In the genomic region with DNA sequence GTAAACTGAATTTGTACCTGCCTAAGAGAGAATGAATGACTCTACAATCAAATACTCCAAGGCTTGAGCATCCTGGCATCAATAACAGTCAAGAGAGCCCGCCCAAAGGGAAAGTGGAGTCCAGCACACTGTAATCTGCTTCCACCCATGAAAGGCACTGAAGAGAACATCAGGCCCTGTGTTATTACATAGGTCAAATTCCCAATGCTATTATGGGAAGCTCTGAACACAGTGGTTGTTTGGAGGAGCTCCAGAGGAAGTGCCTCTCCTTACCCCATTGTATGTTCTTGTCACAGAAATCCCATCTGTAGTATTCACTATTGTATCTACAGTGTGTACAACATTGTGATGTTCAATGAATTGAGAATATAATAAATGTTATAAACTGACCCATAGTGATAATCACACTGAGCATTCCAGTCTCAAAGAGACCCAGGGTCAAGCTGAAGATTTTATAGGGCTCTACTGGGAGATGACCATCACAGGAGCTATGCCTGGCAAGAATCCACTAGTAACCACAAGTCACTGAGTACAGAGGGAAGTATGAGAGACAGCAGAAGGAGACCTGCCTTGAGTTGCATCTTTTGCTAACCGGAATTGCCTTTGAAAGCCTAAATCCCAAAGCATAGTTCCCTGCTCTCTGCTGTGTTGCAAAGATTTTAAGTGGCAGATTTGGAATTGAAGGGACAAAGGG, we compare ENCODE assay signal across 19 cellular contexts.
A peak's percentile ranks its signal among the peaks of the same experiment; 100 is the strongest.
DNase-seq lines count a peak whose midpoint lies in the region; ATAC-seq and TF ChIP-seq lines count a peak whose summit lies in the region.
"Had no signal": no experiment of that assay in that cellular context is flagged by ENCODE, and none has a peak within 500 bp of the region (broad histone marks: within the 10 kb centered on the region; RNA-seq: fewer than 3 reads in every experiment).

No MANE protein-coding gene starts in this region.

- no peaks in the 10 kb centered on the region for H3K9me3 Mint-ChIP-seq in activated naive CD4-positive, alpha-beta T cell treated with anti-CD3 and anti-CD28 coated beads, Interleukin-2, amount 50 U/mL, for 72 hours
- H3K9me3 Mint-ChIP-seq: H9 had no signal

- TF ChIP-seq EP300 in esophagus muscularis mucosa (IDR thresholded peaks at IDR 0.05) = no peak

- DNase-seq in ACHN (peak; percentile 68), HCEC 1CT (peak; percentile 92), amniotic epithelial cell (ENCODE audit: low read depth) (peak; percentile 87), iris pigment epithelial cell (ENCODE audit: low read depth) (peak; percentile 94), trophoblast cell (no peak), esophagus muscularis mucosa (ENCODE audit: extremely low spot score) (no peak), NCI-H2107 (lab: John Stamatoyannopoulos, UW) (no peak)
- DNase-seq in activated naive CD4-positive, alpha-beta T cell treated with anti-CD3 and anti-CD28 coated beads, Interleukin-2, amount 50 U/mL, for 72 hours (ENCODE audit: low spot score in 2 of 2) = no peak
- DNase-seq: effector CD8-positive, alpha-beta T cell; H9; lower lobe of right lung; NCI-H1436; NCI-H526 treated with DMSO at 0.1 percent for 48 hours; SJCRH30; stimulated activated CD8-positive, alpha-beta memory T cell treated with anti-CD3 and anti-CD28 coated beads, Interleukin-4, amount 100 ng/mL, for 48 hours; WERI-Rb-1 had no signal

- TF ChIP-seq POLR2A in esophagus muscularis mucosa (IDR thresholded peaks at IDR 0.05; ENCODE audit: low read depth) = no peak

- no peak overlapping the region for H2BK12ac ChIP-seq in trophoblast cell (ENCODE audit: low read length)

- no CpG with 5 or more reads among the region's 2 CpGs for WGBS in trophoblast cell (ENCODE audit: extremely low coverage, insufficient coverage, insufficient read length)
- WGBS in esophagus muscularis mucosa = 85% methylated on average over 2 of the region's 2 CpGs

- H3K9me3 ChIP-seq in trophoblast cell (ENCODE audit: insufficient read depth, low read depth, low read length) = no peaks in the 10 kb centered on the region
- no peaks in the 10 kb centered on the region for H3K9me3 ChIP-seq in esophagus muscularis mucosa
- H3K9me3 ChIP-seq: BLaER1, lower lobe of right lung, SJCRH30, vagina had no signal

- no peak overlapping the region for H4K91ac ChIP-seq in trophoblast cell (ENCODE audit: low read depth, low read length)

- H3K4me1 ChIP-seq in trophoblast cell (ENCODE audit: control insufficient read depth in 1 of 2, insufficient read depth in 2 of 2, low read length in 2 of 2) = no peaks in the 10 kb centered on the region
- H3K4me1 ChIP-seq in esophagus muscularis mucosa = peaks cover 0 to 4% (median 0%) of the 10 kb centered on the region in 4 donors
- H3K4me1 ChIP-seq: BLaER1, lower lobe of right lung, SJCRH30 had no signal

- no peak overlapping the region for H3K14ac ChIP-seq in trophoblast cell (ENCODE audit: low read length)

- intact Hi-C loops in esophagus muscularis mucosa (cut with DNase I) = no loop called here

- no peak overlapping the region for H3K4me3 ChIP-seq in trophoblast cell (ENCODE audit: low read depth, low read length)
- H3K4me3 ChIP-seq in esophagus muscularis mucosa = no peak overlapping the region
- H3K4me3 ChIP-seq: BLaER1, hepatocyte, lower lobe of right lung, SJCRH30, vagina had no signal

- H3K27me3 ChIP-seq in trophoblast cell (ENCODE audit: insufficient read depth, low read length) (no peaks in the 10 kb centered on the region), esophagus muscularis mucosa (no peaks in the 10 kb centered on the region)
- H3K27me3 ChIP-seq: BLaER1, hepatocyte, SJCRH30, vagina had no signal

- H3K18ac ChIP-seq in trophoblast cell (ENCODE audit: low read length) = no peak overlapping the region

- no peak overlapping the region for H4K8ac ChIP-seq in trophoblast cell (ENCODE audit: low read depth, low read length)

- no peak overlapping the region for H3K9ac ChIP-seq in trophoblast cell (ENCODE audit: low read length)
- H3K9ac ChIP-seq: BLaER1 had no signal

- H2BK120ac ChIP-seq in trophoblast cell (ENCODE audit: insufficient read depth, low read length, poor library complexity) = no peak overlapping the region

- no peak overlapping the region for H2AK5ac ChIP-seq in trophoblast cell (ENCODE audit: low read length)

- no peak overlapping the region for H3K4me2 ChIP-seq in trophoblast cell (ENCODE audit: low read length)
- H3K4me2 ChIP-seq: BLaER1, hepatocyte had no signal

- H3K36me3 ChIP-seq in trophoblast cell (ENCODE audit: control insufficient read depth in 1 of 2, insufficient read depth in 2 of 2, low read length in 2 of 2) (no peaks in the 10 kb centered on the region), esophagus muscularis mucosa (no peaks in the 10 kb centered on the region)
- H3K36me3 ChIP-seq: BLaER1, lower lobe of right lung, SJCRH30, vagina, WERI-Rb-1 had no signal

- in situ Hi-C loops in ACHN (cut with HindIII; ENCODE audit: low pct_ligation_motif_present, low pct_unique_long_range_greater_than_20kb, low sequenced_read_pairs) = no loop called here

- no peaks in the 10 kb centered on the region for H3K36me3 Mint-ChIP-seq in activated naive CD4-positive, alpha-beta T cell treated with anti-CD3 and anti-CD28 coated beads, Interleukin-2, amount 50 U/mL, for 72 hours

- no peak overlapping the region for H3K4ac ChIP-seq in trophoblast cell (ENCODE audit: low read depth, low read length)

- no peaks in the 10 kb centered on the region for H3K79me1 ChIP-seq in trophoblast cell (ENCODE audit: low read length)

- H4K12ac ChIP-seq in trophoblast cell (ENCODE audit: low read depth, low read length) = no peak overlapping the region

- H3K23ac ChIP-seq in trophoblast cell (ENCODE audit: low read length) = no peak overlapping the region

- no peak for TF ChIP-seq CTCF in esophagus muscularis mucosa (IDR thresholded peaks at IDR 0.05)

- H3K27ac ChIP-seq in trophoblast cell (ENCODE audit: low read depth, low read length) (no peak overlapping the region), esophagus muscularis mucosa (replicated peaks in 1 of 4) (no peak overlapping the region)
- H3K27ac ChIP-seq: BLaER1, hepatocyte, lower lobe of right lung, SJCRH30, vagina, WERI-Rb-1 had no signal

- no peak overlapping the region for H2AFZ ChIP-seq in trophoblast cell (ENCODE audit: insufficient read depth, low read length, poor library complexity)
- H2AFZ ChIP-seq: hepatocyte had no signal

- ATAC-seq in activated naive CD4-positive, alpha-beta T cell treated with anti-CD3 and anti-CD28 coated beads, Interleukin-2, amount 50 U/mL, for 72 hours = no peak
- ATAC-seq: lower lobe of right lung had no signal

- H3K27ac Mint-ChIP-seq in activated naive CD4-positive, alpha-beta T cell treated with anti-CD3 and anti-CD28 coated beads, Interleukin-2, amount 50 U/mL, for 72 hours = no peak overlapping the region

- H3K79me2 ChIP-seq in trophoblast cell (ENCODE audit: control insufficient read depth, insufficient read depth, low read length, poor library complexity) = no peaks in the 10 kb centered on the region
- H3K79me2 ChIP-seq: hepatocyte had no signal

- no peak overlapping the region for H2BK5ac ChIP-seq in trophoblast cell (ENCODE audit: low read depth, low read length, poor library complexity)

Comparison
In these comparisons a context has a peak if more than half of its experiments do, and no peak if none do; other contexts are left out.
1. DNase-seq: peak in ACHN (single experiment), HCEC 1CT (single experiment), amniotic epithelial cell (single experiment) and iris pigment epithelial cell (single experiment); none in trophoblast cell (0 of 2), esophagus muscularis mucosa (single experiment), NCI-H2107 (single experiment) and activated naive CD4-positive, alpha-beta T cell treated with anti-CD3 and anti-CD28 coated beads, Interleukin-2, amount 50 U/mL, for 72 hours (0 of 2).